1 cellular context compared by ENCODE assay signal in the genomic region with DNA sequence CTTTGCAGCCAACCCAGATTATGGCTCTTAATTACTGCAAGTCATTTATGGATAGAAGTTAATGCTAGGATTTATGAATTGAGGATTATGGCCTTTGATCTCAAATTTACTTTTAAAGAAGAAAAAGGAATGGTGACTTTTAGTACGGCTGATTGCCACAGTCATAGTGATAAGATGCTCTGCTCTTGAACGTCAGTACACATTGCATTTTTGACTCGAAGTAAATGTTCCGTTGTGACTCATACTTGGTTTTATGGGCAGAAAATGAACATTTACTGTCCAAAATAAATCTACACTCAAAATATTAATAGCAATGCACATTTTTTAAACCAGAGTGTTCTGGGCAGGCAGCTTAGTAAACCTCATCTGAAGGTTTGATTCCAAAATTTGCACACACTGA.
A peak's percentile ranks its signal among the peaks of the same experiment; 100 is the strongest.
TF ChIP-seq lines count a peak whose summit lies in the region.

No MANE protein-coding gene starts in this region.

TF ChIP-seq in IMR-90, 13 proteins besides CTCF, POLR2A, EP300 and RAD21:
- TF ChIP-seq MAFK (IDR thresholded peaks at IDR 0.05; ENCODE audit: low read depth, low read length) (no peak), CHD1 (IDR thresholded peaks at IDR 0.05; ENCODE audit: low read depth, low read length) (no peak), USF2 (IDR thresholded peaks at IDR 0.05; ENCODE audit: low read depth, low read length) (no peak), MXI1 (IDR thresholded peaks at IDR 0.05; ENCODE audit: borderline replicate concordance, low read depth, low read length) (no peak), NFE2L2 (IDR thresholded peaks at IDR 0.05; ENCODE audit: low read depth, low read length) (peak; percentile 55; the same call in 1 of the 2 replicates), RCOR1 (IDR thresholded peaks at IDR 0.05; ENCODE audit: insufficient replicate concordance, low read length) (no peak), ELK1 (IDR thresholded peaks at IDR 0.05; ENCODE audit: borderline replicate concordance, low read depth, low read length) (no peak), SMC3 (IDR thresholded peaks at IDR 0.05; ENCODE audit: low read depth, low read length) (no peak), FOS (IDR thresholded peaks at IDR 0.05; ENCODE audit: low read depth, low read length) (peak; percentile 38; the same call in 1 of the 2 replicates), MAZ (IDR thresholded peaks at IDR 0.05; ENCODE audit: borderline replicate concordance, low read depth, low read length) (no peak), BHLHE40 (IDR thresholded peaks at IDR 0.05; ENCODE audit: low read depth, low read length) (no peak), RFX5 (IDR thresholded peaks at IDR 0.05; ENCODE audit: low read depth, low read length) (no peak), CEBPB (IDR thresholded peaks at IDR 0.05; ENCODE audit: low read depth, low read length) (peak; percentile 63; the same call in 1 of the 2 replicates)
